21 cellular contexts compared by ENCODE assay signal in the genomic region with DNA sequence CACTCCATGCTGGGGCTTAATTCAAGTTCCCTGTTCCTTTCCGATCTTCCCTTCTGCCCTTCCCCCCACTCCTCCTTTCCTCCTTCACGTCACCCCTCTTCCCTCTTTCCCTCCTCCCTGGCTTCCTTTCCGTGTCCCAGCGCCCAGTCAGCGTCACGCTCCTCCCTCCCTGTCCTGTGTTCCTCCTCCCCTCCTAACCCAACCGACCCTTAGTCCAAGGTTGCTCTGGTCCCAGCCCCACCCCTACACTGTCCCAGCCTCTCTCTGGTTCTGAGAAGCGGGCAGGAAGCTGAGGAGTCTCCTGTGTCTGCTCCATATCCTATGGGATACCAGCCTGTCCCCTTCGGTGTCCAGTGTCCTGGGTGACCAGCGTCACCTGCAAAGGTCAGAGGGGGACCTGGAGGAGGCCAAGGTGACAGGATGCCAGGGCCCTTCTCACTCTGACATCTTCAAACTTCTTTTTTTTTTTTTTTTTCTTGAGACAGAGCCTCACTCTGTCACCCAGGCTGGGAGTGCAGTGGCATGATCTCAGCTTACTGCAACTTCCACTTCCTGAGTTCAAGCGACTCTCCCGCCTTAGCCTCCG. TPM values are rescaled to one million over a fixed set of nuclear protein-coding genes. Genes with fewer than 3 reads are reported as not detected.
"Had no signal": no experiment of that assay in that cellular context is flagged by ENCODE, and none has a peak within 500 bp of the region (broad histone marks: within the 10 kb centered on the region; RNA-seq: fewer than 3 reads in every experiment).

No MANE protein-coding gene starts in this region.

- H3K36me3 Mint-ChIP-seq: naive thymus-derived CD4-positive, alpha-beta T cell had no signal

- H3K36me3 ChIP-seq: neutrophil had no signal

- DNase-seq: activated CD4-positive, alpha-beta T cell treated with anti-CD3 and anti-CD28 coated beads, Interleukin-2, amount 50 U/mL, for 4 hours; activated effector memory CD4-positive, alpha-beta T cell treated with anti-CD3 and anti-CD28 coated beads, Interleukin-2, amount 50 U/mL, for 16 hours; activated naive CD4-positive, alpha-beta T cell treated with anti-CD3 and anti-CD28 coated beads, Interleukin-2, amount 50 U/mL, for 16 hours; activated T-cell treated with anti-CD3 and anti-CD28 coated beads, Interleukin-2, amount 50 U/mL, for 72 hours; cerebellar nuclear complex; effector CD4-positive, alpha-beta T cell; mesenchymal stem cell; naive thymus-derived CD4-positive, alpha-beta T cell; stimulated activated CD4-positive, alpha-beta T cell treated with anti-CD3 and anti-CD28 coated beads, Interleukin-12 subunit alpha, Interleukin-12 subunit beta, amount 100 ng/mL, for 4 hours; stimulated activated CD4-positive, alpha-beta T cell treated with anti-CD3 and anti-CD28 coated beads, Interleukin-1b, Interleukin-23, amount 100 ng/mL, for 48 hours; stimulated activated naive CD8-positive, alpha-beta T cell treated with anti-CD3 and anti-CD28 coated beads, Interleukin-15, Interleukin-2, amounts not matched to agents 100 U/mL and 50 U/mL, for 24 hours; substantia nigra; tibial artery; WERI-Rb-1 had no signal

- H3K27ac ChIP-seq: ascending aorta, esophagus muscularis mucosa, gastroesophageal sphincter, hepatocyte, neutrophil, parathyroid adenoma, tibial artery, WERI-Rb-1 had no signal

- H3K9me3 ChIP-seq: ascending aorta, esophagus muscularis mucosa, gastroesophageal sphincter, neutrophil, tibial artery had no signal

- H3K9ac ChIP-seq: parathyroid adenoma had no signal

- H3K27ac Mint-ChIP-seq: activated T-cell treated with anti-CD3 and anti-CD28 coated beads, Interleukin-2, amount 50 U/mL, for 72 hours; naive thymus-derived CD4-positive, alpha-beta T cell had no signal

- H3K4me3 Mint-ChIP-seq: activated T-cell treated with anti-CD3 and anti-CD28 coated beads, Interleukin-2, amount 50 U/mL, for 72 hours; naive thymus-derived CD4-positive, alpha-beta T cell had no signal

- H3K4me1 Mint-ChIP-seq: naive thymus-derived CD4-positive, alpha-beta T cell had no signal

- H3K4me1 ChIP-seq: ascending aorta, esophagus muscularis mucosa, gastroesophageal sphincter, parathyroid adenoma, tibial artery had no signal

- ATAC-seq: activated T-cell treated with anti-CD3 and anti-CD28 coated beads, Interleukin-2, amount 50 U/mL, for 72 hours; gastroesophageal sphincter; naive thymus-derived CD4-positive, alpha-beta T cell; stimulated activated naive CD8-positive, alpha-beta T cell treated with anti-CD3 and anti-CD28 coated beads, Interleukin-15, Interleukin-2, amounts not matched to agents 100 U/mL and 50 U/mL, for 24 hours had no signal

- H3K4me3 ChIP-seq: ascending aorta, esophagus muscularis mucosa, gastroesophageal sphincter, hepatocyte, tibial artery had no signal

- H3K9me3 Mint-ChIP-seq: activated T-cell treated with anti-CD3 and anti-CD28 coated beads, Interleukin-2, amount 50 U/mL, for 72 hours had no signal

- H3K27me3 ChIP-seq: ascending aorta, esophagus muscularis mucosa, gastroesophageal sphincter, hepatocyte, neutrophil, tibial artery had no signal

RNA-seq across cellular contexts. Expression of a gene that starts 56.2 kb away (rescaled TPM):
- total RNA-seq: T-helper 2 cell treated with Interferon-gamma antibody and Interleukin-4, amounts not matched to agents 100 ng/mL and 5 ng/mL, for 36 hours had no signal
